Comparison of ENCODE assay signal across 37 cellular contexts in the genomic region with DNA sequence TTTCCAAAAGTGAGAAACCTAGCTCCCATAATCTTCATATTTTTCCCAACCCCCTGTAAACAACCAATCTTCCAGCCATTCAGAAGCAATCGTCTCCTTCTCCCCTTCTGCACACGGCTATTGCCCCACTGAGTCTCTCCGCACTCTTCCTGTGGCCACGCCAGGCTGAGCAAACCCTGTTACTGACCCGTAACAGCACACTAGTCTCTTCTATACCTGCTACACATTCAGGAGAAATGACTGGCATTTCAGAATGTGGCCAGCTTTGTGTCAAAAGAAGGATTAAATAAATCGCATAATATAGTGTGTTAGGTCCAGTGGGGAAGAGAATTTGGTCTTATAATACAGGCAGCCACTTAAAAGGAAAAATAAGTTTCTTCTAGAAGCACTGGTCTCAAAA. TPM values are rescaled to one million over a fixed set of nuclear protein-coding genes. Genes with fewer than 3 reads are reported as not detected.
"Had no signal": no experiment of that assay in that cellular context is flagged by ENCODE, and none has a peak within 500 bp of the region (broad histone marks: within the 10 kb centered on the region; RNA-seq: fewer than 3 reads in every experiment).

No MANE protein-coding gene starts in this region.

- H3K27me3 Mint-ChIP-seq: activated B cell treated with CpG ODN at 0.5 μM for 24 hours; activated CD4-positive, alpha-beta memory T cell treated with anti-CD3 and anti-CD28 coated beads for 36 hours; activated naive CD4-positive, alpha-beta T cell treated with anti-CD3 and anti-CD28 coated beads, Interleukin-2, amount 10 ng/mL, durations not matched to agents 7 days and 5 days; activated naive CD8-positive, alpha-beta T cell; activated naive CD8-positive, alpha-beta T cell treated with anti-CD3 and anti-CD28 coated beads, Interleukin-2, amount 50 U/mL, for 24 hours; brain had no signal

- ATAC-seq: activated naive CD8-positive, alpha-beta T cell treated with anti-CD3 and anti-CD28 coated beads, Interleukin-2, amount 50 U/mL, for 24 hours; activated T-cell treated with anti-CD3 and anti-CD28 coated beads, Interleukin-2, amount 50 U/mL, for 4 hours; PC-3 had no signal

- H3K4me2 ChIP-seq: SK-N-SH had no signal

- H3K27ac Mint-ChIP-seq: activated B cell treated with CpG ODN at 0.5 μM for 24 hours; activated CD4-positive, alpha-beta memory T cell treated with anti-CD3 and anti-CD28 coated beads for 36 hours; activated naive CD4-positive, alpha-beta T cell treated with anti-CD3 and anti-CD28 coated beads, Interleukin-2, amount 10 ng/mL, durations not matched to agents 7 days and 5 days; activated naive CD8-positive, alpha-beta T cell; activated naive CD8-positive, alpha-beta T cell treated with anti-CD3 and anti-CD28 coated beads, Interleukin-2, amount 50 U/mL, for 24 hours; T-helper 1 cell treated with Interleukin-12 subunit alpha and Interleukin-12 subunit beta and Interleukin-4 antibody, amounts not matched to agents 30 μg/mL and 1 μg/mL, for 36 hours; T-helper 2 cell treated with Interferon-gamma antibody and Interleukin-4, amounts not matched to agents 5 μg/mL and 100 μg/mL, for 36 hours had no signal

- H3K4me3 Mint-ChIP-seq: activated B cell treated with CpG ODN at 0.5 μM for 24 hours; activated CD4-positive, alpha-beta memory T cell treated with anti-CD3 and anti-CD28 coated beads for 36 hours; activated naive CD4-positive, alpha-beta T cell treated with anti-CD3 and anti-CD28 coated beads, Interleukin-2, amount 10 ng/mL, durations not matched to agents 7 days and 5 days; activated naive CD8-positive, alpha-beta T cell; activated naive CD8-positive, alpha-beta T cell treated with anti-CD3 and anti-CD28 coated beads, Interleukin-2, amount 50 U/mL, for 24 hours; activated T-cell treated with anti-CD3 and anti-CD28 coated beads, Interleukin-2, amount 50 U/mL, for 4 hours; brain; T-helper 1 cell treated with Interleukin-12 subunit alpha and Interleukin-12 subunit beta and Interleukin-4 antibody, amounts not matched to agents 30 μg/mL and 1 μg/mL, for 36 hours; T-helper 2 cell treated with Interferon-gamma antibody and Interleukin-4, amounts not matched to agents 5 μg/mL and 100 μg/mL, for 36 hours had no signal

- H3K36me3 ChIP-seq: MG63, Peyer's patch, SJSA1 had no signal

- H3K4me1 Mint-ChIP-seq: activated B cell treated with CpG ODN at 0.5 μM for 24 hours; activated naive CD4-positive, alpha-beta T cell treated with anti-CD3 and anti-CD28 coated beads, Interleukin-2, amount 10 ng/mL, durations not matched to agents 7 days and 5 days; activated naive CD8-positive, alpha-beta T cell treated with anti-CD3 and anti-CD28 coated beads, Interleukin-2, amount 50 U/mL, for 24 hours had no signal

- H3K9me3 ChIP-seq: MG63, Peyer's patch, SJSA1, SK-N-SH had no signal

- H3K4me1 ChIP-seq: Peyer's patch, SJSA1 had no signal

- H3K9ac ChIP-seq: SK-N-SH had no signal

- H3K9me3 Mint-ChIP-seq: activated CD4-positive, alpha-beta memory T cell treated with anti-CD3 and anti-CD28 coated beads for 36 hours; activated naive CD4-positive, alpha-beta T cell treated with anti-CD3 and anti-CD28 coated beads, Interleukin-2, amount 10 ng/mL, durations not matched to agents 7 days and 5 days; T-helper 1 cell treated with Interleukin-12 subunit alpha and Interleukin-12 subunit beta and Interleukin-4 antibody, amounts not matched to agents 30 μg/mL and 1 μg/mL, for 36 hours; T-helper 2 cell treated with Interferon-gamma antibody and Interleukin-4, amounts not matched to agents 5 μg/mL and 100 μg/mL, for 36 hours had no signal

- DNase-seq: activated B cell treated with CpG ODN at 0.5 μM for 24 hours; activated CD4-positive, alpha-beta memory T cell treated with anti-CD3 and anti-CD28 coated beads for 36 hours; activated CD4-positive, alpha-beta T cell treated with anti-CD3 and anti-CD28 coated beads for 4 hours; activated CD4-positive, alpha-beta T cell treated with anti-CD3 and anti-CD28 coated beads, Interleukin-2, amount 50 U/mL, for 1 hour; activated CD4-positive, CD25-positive, alpha-beta regulatory T cell treated with anti-CD3 and anti-CD28 coated beads, Interleukin-2, amount 50 U/mL, for 72 hours; activated CD8-positive, alpha-beta memory T cell treated with anti-CD3 and anti-CD28 coated beads, Interleukin-2, amount 50 U/mL, for 4 hours; activated effector memory CD4-positive, alpha-beta T cell treated with Interleukin-2 at 50 U/mL for 16 hours; activated naive CD4-positive, alpha-beta T cell treated with anti-CD3 and anti-CD28 coated beads, Interleukin-2, amount 10 ng/mL, durations not matched to agents 7 days and 5 days; activated naive CD8-positive, alpha-beta T cell treated with anti-CD3 and anti-CD28 coated beads, Interleukin-2, amount 50 U/mL, for 24 hours; activated T-cell treated with anti-CD3 and anti-CD28 coated beads for 4 hours; activated T-cell treated with anti-CD3 and anti-CD28 coated beads, Interleukin-2, amount 50 U/mL, for 4 hours; anterior cingulate cortex; central memory CD4-positive, alpha-beta T cell; Kasumi-1; KG1; MG63; NCI-H1048; NCI-H1105 treated with DMSO at 0.1 percent for 48 hours; NCI-H1436; NCI-H1694; NCI-H1930; NCI-H2081 treated with DMSO at 0.1 percent for 48 hours; NCI-H226; NCI-H446 treated with DMSO at 0.1 percent for 48 hours; NCI-H524; NK-92 treated with Interleukin-12 subunit alpha and Interleukin-12 subunit beta, amount 100 ng/mL, for 24 hours; PC-3; Peyer's patch; RPMI8226; SHP77 treated with DMSO at 0.1 percent for 48 hours; SK-N-SH had no signal

- H3K36me3 Mint-ChIP-seq: activated naive CD4-positive, alpha-beta T cell treated with anti-CD3 and anti-CD28 coated beads, Interleukin-2, amount 10 ng/mL, durations not matched to agents 7 days and 5 days; brain had no signal

- H3K27me3 ChIP-seq: MG63, Peyer's patch, SJSA1 had no signal

- H3K4me3 ChIP-seq: MG63, Peyer's patch, SJSA1 had no signal

- H3K27ac ChIP-seq: Peyer's patch, SJSA1 had no signal

RNA-seq across cellular contexts. Expression of gene ECT2L, which starts 41.4 kb away (rescaled TPM):
- total RNA-seq: activated B cell treated with CpG ODN at 0.5 μM for 24 hours; activated CD4-positive, alpha-beta memory T cell treated with anti-CD3 and anti-CD28 coated beads for 36 hours; activated T-cell treated with anti-CD3 and anti-CD28 coated beads, Interleukin-2, amount 50 U/mL, for 4 hours; bronchial epithelial cell; PC-3; SJSA1 had no signal
